In the genomic region with DNA sequence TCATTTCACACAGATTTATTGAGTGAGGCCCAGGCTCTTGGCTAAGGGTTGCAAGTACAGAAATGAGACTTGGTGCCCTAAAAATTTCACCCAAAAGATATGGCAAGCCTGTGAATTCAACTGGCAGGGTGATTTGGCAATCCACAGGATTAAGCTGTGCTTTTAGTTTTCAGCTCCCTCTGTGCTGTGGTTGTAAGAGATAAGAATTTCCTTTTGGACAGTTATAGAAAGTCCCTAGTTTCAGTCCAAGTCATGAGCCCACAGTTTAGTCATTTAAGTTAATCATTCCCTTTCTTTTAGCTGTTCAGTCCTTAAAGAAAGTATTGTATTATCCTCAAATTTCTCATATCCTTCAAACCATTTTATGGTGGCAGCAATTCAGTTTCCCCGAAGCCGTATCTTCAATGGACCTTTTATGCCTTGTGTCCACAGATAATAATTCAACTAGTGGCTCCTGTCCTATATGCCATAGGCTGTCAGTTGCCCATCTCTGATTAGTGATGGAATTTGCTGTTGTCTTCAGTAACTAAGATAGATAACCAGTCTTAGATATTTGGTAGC, we compare ENCODE assay signal across 13 cellular contexts.
DNase-seq lines count a peak whose midpoint lies in the region; ATAC-seq and TF ChIP-seq lines count a peak whose summit lies in the region.
"Had no signal": no experiment of that assay in that cellular context is flagged by ENCODE, and none has a peak within 500 bp of the region (broad histone marks: within the 10 kb centered on the region; RNA-seq: fewer than 3 reads in every experiment).

No MANE protein-coding gene starts in this region.

- H3K4me3 Mint-ChIP-seq in naive thymus-derived CD4-positive, alpha-beta T cell = no peak overlapping the region
- no peak overlapping the region for H3K4me3 Mint-ChIP-seq in activated CD4-positive, alpha-beta memory T cell treated with anti-CD3 and anti-CD28 coated beads, Interleukin-2, amount 10 ng/mL, durations not matched to agents 7 days and 5 days
- H3K4me3 Mint-ChIP-seq: CD4-positive, CD25-positive, alpha-beta regulatory T cell had no signal

- H3K4me1 Mint-ChIP-seq in naive thymus-derived CD4-positive, alpha-beta T cell = peaks cover 0 to 2% (median 0%) of the 10 kb centered on the region in 7 donors
- no peaks in the 10 kb centered on the region for H3K4me1 Mint-ChIP-seq in activated CD4-positive, alpha-beta memory T cell treated with anti-CD3 and anti-CD28 coated beads, Interleukin-2, amount 10 ng/mL, durations not matched to agents 7 days and 5 days
- H3K4me1 Mint-ChIP-seq: CD4-positive, CD25-positive, alpha-beta regulatory T cell had no signal

- POLR2A ChIA-PET in naive thymus-derived CD4-positive, alpha-beta T cell (lab: Charles Lee) = no interaction called here
- POLR2A ChIA-PET in activated CD4-positive, alpha-beta memory T cell treated with anti-CD3 and anti-CD28 coated beads, Interleukin-2, amount 10 ng/mL, durations not matched to agents 7 days and 5 days (lab: Charles Lee) = no interaction called here

- no peak overlapping the region for H3K4me2 ChIP-seq in fibroblast of lung (ENCODE audit: extremely low read depth, insufficient read depth, low read length)

- peaks cover 34 to 70% (median 41%) of the 10 kb centered on the region in 5 donors for H3K27me3 Mint-ChIP-seq in naive thymus-derived CD4-positive, alpha-beta T cell
- H3K27me3 Mint-ChIP-seq in activated CD4-positive, alpha-beta memory T cell treated with anti-CD3 and anti-CD28 coated beads, Interleukin-2, amount 10 ng/mL, durations not matched to agents 7 days and 5 days = peaks cover 48% of the 10 kb centered on the region

- no peak overlapping the region for H3K9ac ChIP-seq in fibroblast of lung (ENCODE audit: insufficient read depth, low read length)

- H3K27ac ChIP-seq in fibroblast of lung (ENCODE audit: insufficient read depth, low read length) = no peak overlapping the region
- no peak overlapping the region for H3K27ac ChIP-seq in naive thymus-derived CD4-positive, alpha-beta T cell (ENCODE audit: low read depth, low read length)
- H3K27ac ChIP-seq: VCaP had no signal

- TF ChIP-seq CTCF in fibroblast of lung (conservative IDR thresholded peaks at IDR 0.05 in 1 of 2, IDR thresholded peaks at IDR 0.05 in 1 of 2; ENCODE audit: low read depth in 1 of 2, low read length in 2 of 2) = no peak

- peaks cover 0 to 17% (median 0%) of the 10 kb centered on the region in 5 donors for H3K36me3 Mint-ChIP-seq in naive thymus-derived CD4-positive, alpha-beta T cell
- H3K36me3 Mint-ChIP-seq in activated CD4-positive, alpha-beta memory T cell treated with anti-CD3 and anti-CD28 coated beads, Interleukin-2, amount 10 ng/mL, durations not matched to agents 7 days and 5 days (ENCODE audit: low read depth) = peaks cover 14% of the 10 kb centered on the region
- H3K36me3 Mint-ChIP-seq: CD4-positive, CD25-positive, alpha-beta regulatory T cell had no signal

- CTCF ChIA-PET in naive thymus-derived CD4-positive, alpha-beta T cell (lab: Charles Lee) = interaction anchor here (0.7 kb wide), 1 partner anchor 180 kb away, joined by 3 read pairs; no protein-coding TSS in a partner anchor
- CTCF ChIA-PET in activated CD4-positive, alpha-beta memory T cell treated with anti-CD3 and anti-CD28 coated beads, Interleukin-2, amount 10 ng/mL, durations not matched to agents 7 days and 5 days (lab: Charles Lee) = no interaction called here

- H3K27ac Mint-ChIP-seq in naive thymus-derived CD4-positive, alpha-beta T cell = no peak overlapping the region
- no peak overlapping the region for H3K27ac Mint-ChIP-seq in activated CD4-positive, alpha-beta memory T cell treated with anti-CD3 and anti-CD28 coated beads, Interleukin-2, amount 10 ng/mL, durations not matched to agents 7 days and 5 days
- H3K27ac Mint-ChIP-seq: CD4-positive, CD25-positive, alpha-beta regulatory T cell had no signal

- peaks cover 0 to 20% (median 1%) of the 10 kb centered on the region in 11 donors for H3K9me3 Mint-ChIP-seq in naive thymus-derived CD4-positive, alpha-beta T cell
- H3K9me3 Mint-ChIP-seq in activated CD4-positive, alpha-beta memory T cell treated with anti-CD3 and anti-CD28 coated beads, Interleukin-2, amount 10 ng/mL, durations not matched to agents 7 days and 5 days = peaks cover 14% of the 10 kb centered on the region

- intact Hi-C loops in naive thymus-derived CD4-positive, alpha-beta T cell (cut with micrococcal nuclease) = no loop called here

- no peaks in the 10 kb centered on the region for H3K4me1 ChIP-seq in fibroblast of lung (ENCODE audit: control insufficient read depth, extremely low read depth, insufficient read depth, low read length)
- no peaks in the 10 kb centered on the region for H3K4me1 ChIP-seq in naive thymus-derived CD4-positive, alpha-beta T cell (ENCODE audit: control insufficient read depth in 2 of 2, insufficient read depth in 2 of 2, low read length in 2 of 2)

- in situ Hi-C loops in ACHN (cut with HindIII; ENCODE audit: low pct_ligation_motif_present, low pct_unique_long_range_greater_than_20kb, low sequenced_read_pairs) = no loop called here

- H3K36me3 ChIP-seq in fibroblast of lung (ENCODE audit: control insufficient read depth, insufficient read depth, low read length) = no peaks in the 10 kb centered on the region
- H3K36me3 ChIP-seq in naive thymus-derived CD4-positive, alpha-beta T cell (ENCODE audit: control insufficient read depth in 2 of 3, insufficient read depth in 3 of 3, low read length in 3 of 3) = no peaks in the 10 kb centered on the region
- H3K36me3 ChIP-seq: heart right ventricle had no signal

- no peaks in the 10 kb centered on the region for H3K27me3 ChIP-seq in fibroblast of lung (ENCODE audit: control insufficient read depth, insufficient read depth, low read length)
- H3K27me3 ChIP-seq in naive thymus-derived CD4-positive, alpha-beta T cell (ENCODE audit: control insufficient read depth in 2 of 2, insufficient read depth in 2 of 2, low read length in 2 of 2) = no peaks in the 10 kb centered on the region
- H3K27me3 ChIP-seq: heart right ventricle had no signal

- peak; percentile 90 for ATAC-seq in GM19452 (IDR thresholded peaks at IDR 0.05; ENCODE audit: unreplicated experiment)
- ATAC-seq in HG03460 (IDR thresholded peaks at IDR 0.05; ENCODE audit: unreplicated experiment) = peak; percentile 88
- no peak for ATAC-seq in naive thymus-derived CD4-positive, alpha-beta T cell

- H3K9me3 ChIP-seq in fibroblast of lung (ENCODE audit: control insufficient read depth, insufficient read depth, low read depth, low read length) = no peaks in the 10 kb centered on the region
- no peaks in the 10 kb centered on the region for H3K9me3 ChIP-seq in naive thymus-derived CD4-positive, alpha-beta T cell (ENCODE audit: control insufficient read depth in 2 of 3, low read length in 3 of 3)

- no peaks in the 10 kb centered on the region for H3K79me2 ChIP-seq in fibroblast of lung (ENCODE audit: control insufficient read depth, insufficient read depth, low read length)

- no peak overlapping the region for H2AFZ ChIP-seq in fibroblast of lung (ENCODE audit: low read length)

- no peak overlapping the region for H3K4me3 ChIP-seq in fibroblast of lung (replicated peaks in 1 of 4; ENCODE audit: control extremely low read depth in 1 of 4, insufficient read depth in 1 of 4, low read depth in 3 of 4, low read length in 4 of 4)
- no peak overlapping the region for H3K4me3 ChIP-seq in naive thymus-derived CD4-positive, alpha-beta T cell (ENCODE audit: low read length)
- H3K4me3 ChIP-seq: heart right ventricle had no signal

- DNase-seq in ACHN (peak; percentile 66), fibroblast of lung (ENCODE audit: low read depth in 2 of 2) (peak; percentile 37 to 74), NCI-H1694 treated with DMSO at 0.1 percent for 48 hours (lab: John Stamatoyannopoulos, UW) (no peak), NCI-H2029 (lab: John Stamatoyannopoulos, UW) (no peak)
- DNase-seq in naive thymus-derived CD4-positive, alpha-beta T cell = no peak
- DNase-seq in activated CD4-positive, alpha-beta memory T cell treated with anti-CD3 and anti-CD28 coated beads, Interleukin-2, amount 10 ng/mL, durations not matched to agents 7 days and 5 days = no peak
- DNase-seq: amniotic stem cell; CD4-positive, CD25-positive, alpha-beta regulatory T cell; heart right ventricle; occipital lobe had no signal

- H4K20me1 ChIP-seq in fibroblast of lung (ENCODE audit: control insufficient read depth, extremely low read depth, insufficient read depth, low read length) = no peaks in the 10 kb centered on the region

Comparison
In these comparisons a context has a peak if more than half of its experiments do, and no peak if none do; other contexts are left out.
1. DNase-seq: peak in ACHN (single experiment) and fibroblast of lung (2 of 2); none in NCI-H1694 treated with DMSO at 0.1 percent for 48 hours (single experiment), naive thymus-derived CD4-positive, alpha-beta T cell (0 of 9), activated CD4-positive, alpha-beta memory T cell treated with anti-CD3 and anti-CD28 coated beads, Interleukin-2, amount 10 ng/mL, durations not matched to agents 7 days and 5 days (single experiment) and NCI-H2029 (single experiment).